Comparison of ENCODE assay signal across 15 cellular contexts in the genomic region with DNA sequence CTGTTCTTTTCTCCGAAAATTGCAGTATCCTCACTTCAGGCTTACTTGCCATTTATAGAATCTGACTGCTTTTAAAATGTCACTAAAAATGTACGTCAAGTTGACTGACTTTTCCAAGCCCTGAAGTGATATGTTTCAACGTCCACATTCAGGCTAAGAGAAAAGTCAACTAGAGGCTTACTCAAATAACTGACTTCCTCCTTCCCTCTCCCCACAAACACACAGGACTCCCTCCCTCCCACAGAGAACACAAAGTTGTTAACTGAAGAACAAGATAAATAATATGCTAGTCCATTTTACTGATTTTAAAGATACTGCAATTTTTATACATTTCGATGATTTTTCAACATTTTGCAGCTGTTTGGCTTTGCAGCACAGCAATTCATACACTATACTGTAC. TPM values are rescaled to one million over a fixed set of nuclear protein-coding genes. Genes with fewer than 3 reads are reported as not detected.
DNase-seq lines count a peak whose midpoint lies in the region; ATAC-seq and TF ChIP-seq lines count a peak whose summit lies in the region.
"Had no signal": no experiment of that assay in that cellular context is flagged by ENCODE, and none has a peak within 500 bp of the region (broad histone marks: within the 10 kb centered on the region; RNA-seq: fewer than 3 reads in every experiment).

No MANE protein-coding gene starts in this region.

- intact Hi-C loops in activated CD4-positive, alpha-beta T cell treated with anti-CD3 and anti-CD28 coated beads, Interleukin-2, amount 10 ng/mL, durations not matched to agents 24 days and 14 days (cut with micrococcal nuclease), result no loop called here

- H3K9me3 Mint-ChIP-seq in activated CD4-positive, alpha-beta T cell treated with anti-CD3 and anti-CD28 coated beads, Interleukin-2, amount 10 ng/mL, durations not matched to agents 24 days and 14 days, result no peaks in the 10 kb centered on the region
- H3K9me3 Mint-ChIP-seq in activated CD8-positive, alpha-beta T cell treated with anti-CD3 and anti-CD28 coated beads, Interleukin-2, amount 10 ng/mL, durations not matched to agents 7 days and 5 days (ENCODE audit: insufficient read depth), result no peaks in the 10 kb centered on the region
- no peaks in the 10 kb centered on the region for H3K9me3 Mint-ChIP-seq in nephron progenitor cell
- H3K9me3 Mint-ChIP-seq: stimulated activated memory B cell treated with anti-CD40 and anti-IgM and Interleukin-4, amounts not matched to agents 10 μg/mL and 1 μg/mL and 100 μg/mL, for 72 hours had no signal

- no peak for ATAC-seq in activated CD8-positive, alpha-beta T cell treated with anti-CD3 and anti-CD28 coated beads, Interleukin-2, amount 10 ng/mL, durations not matched to agents 7 days and 5 days
- ATAC-seq: foreskin keratinocyte; stimulated activated memory B cell treated with anti-CD40 and anti-IgM and Interleukin-4, amounts not matched to agents 10 μg/mL and 1 μg/mL and 100 μg/mL, for 72 hours had no signal

- H3K36me3 Mint-ChIP-seq in activated CD4-positive, alpha-beta T cell treated with anti-CD3 and anti-CD28 coated beads, Interleukin-2, amount 10 ng/mL, durations not matched to agents 24 days and 14 days (ENCODE audit: low read depth), result peaks cover 73% of the 10 kb centered on the region
- H3K36me3 Mint-ChIP-seq in activated CD8-positive, alpha-beta T cell treated with anti-CD3 and anti-CD28 coated beads, Interleukin-2, amount 10 ng/mL, durations not matched to agents 7 days and 5 days (ENCODE audit: low read depth), result peaks cover 66% of the 10 kb centered on the region
- peaks cover 82% of the 10 kb centered on the region for H3K36me3 Mint-ChIP-seq in nephron progenitor cell (ENCODE audit: low read depth)

- POLR2A ChIA-PET in activated CD8-positive, alpha-beta T cell treated with anti-CD3 and anti-CD28 coated beads, Interleukin-2, amount 10 ng/mL, durations not matched to agents 7 days and 5 days (lab: Charles Lee), result no interaction called here

- CTCF ChIA-PET in activated CD8-positive, alpha-beta T cell treated with anti-CD3 and anti-CD28 coated beads, Interleukin-2, amount 10 ng/mL, durations not matched to agents 7 days and 5 days (lab: Charles Lee), result no interaction called here

- H3K27me3 Mint-ChIP-seq in activated CD4-positive, alpha-beta T cell treated with anti-CD3 and anti-CD28 coated beads, Interleukin-2, amount 10 ng/mL, durations not matched to agents 24 days and 14 days, result no peaks in the 10 kb centered on the region
- H3K27me3 Mint-ChIP-seq in activated CD8-positive, alpha-beta T cell treated with anti-CD3 and anti-CD28 coated beads, Interleukin-2, amount 10 ng/mL, durations not matched to agents 7 days and 5 days (ENCODE audit: low read depth), result no peaks in the 10 kb centered on the region
- no peaks in the 10 kb centered on the region for H3K27me3 Mint-ChIP-seq in nephron progenitor cell (ENCODE audit: low read depth, poor library complexity)
- H3K27me3 Mint-ChIP-seq: stimulated activated memory B cell treated with anti-CD40 and anti-IgM and Interleukin-4, amounts not matched to agents 10 μg/mL and 1 μg/mL and 100 μg/mL, for 72 hours had no signal

- H3K4me3 Mint-ChIP-seq in activated CD4-positive, alpha-beta T cell treated with anti-CD3 and anti-CD28 coated beads, Interleukin-2, amount 10 ng/mL, durations not matched to agents 24 days and 14 days, result no peak overlapping the region
- H3K4me3 Mint-ChIP-seq in activated CD8-positive, alpha-beta T cell treated with anti-CD3 and anti-CD28 coated beads, Interleukin-2, amount 10 ng/mL, durations not matched to agents 7 days and 5 days, result no peak overlapping the region
- no peak overlapping the region for H3K4me3 Mint-ChIP-seq in nephron progenitor cell
- H3K4me3 Mint-ChIP-seq: CD14-positive monocyte; stimulated activated memory B cell treated with anti-CD40 and anti-IgM and Interleukin-4, amounts not matched to agents 10 μg/mL and 1 μg/mL and 100 μg/mL, for 72 hours had no signal

- peak overlapping the region; percentile 13 for H3K27ac Mint-ChIP-seq in activated CD4-positive, alpha-beta T cell treated with anti-CD3 and anti-CD28 coated beads, Interleukin-2, amount 10 ng/mL, durations not matched to agents 24 days and 14 days
- H3K27ac Mint-ChIP-seq in activated CD8-positive, alpha-beta T cell treated with anti-CD3 and anti-CD28 coated beads, Interleukin-2, amount 10 ng/mL, durations not matched to agents 7 days and 5 days, result peak overlapping the region; percentile 40
- H3K27ac Mint-ChIP-seq in nephron progenitor cell, result peak overlapping the region; percentile 43
- H3K27ac Mint-ChIP-seq: stimulated activated memory B cell treated with anti-CD40 and anti-IgM and Interleukin-4, amounts not matched to agents 10 μg/mL and 1 μg/mL and 100 μg/mL, for 72 hours had no signal

- H3K4me1 Mint-ChIP-seq in activated CD4-positive, alpha-beta T cell treated with anti-CD3 and anti-CD28 coated beads, Interleukin-2, amount 10 ng/mL, durations not matched to agents 24 days and 14 days, result peaks cover 11% of the 10 kb centered on the region
- H3K4me1 Mint-ChIP-seq in activated CD8-positive, alpha-beta T cell treated with anti-CD3 and anti-CD28 coated beads, Interleukin-2, amount 10 ng/mL, durations not matched to agents 7 days and 5 days (ENCODE audit: low read depth), result peaks cover 15% of the 10 kb centered on the region
- H3K4me1 Mint-ChIP-seq in nephron progenitor cell, result peaks cover 2% of the 10 kb centered on the region

- TF ChIP-seq CTCF in nephron progenitor cell (IDR thresholded peaks at IDR 0.05), result no peak

- DNase-seq in activated CD4-positive, alpha-beta T cell treated with anti-CD3 and anti-CD28 coated beads, Interleukin-2, amount 10 ng/mL, durations not matched to agents 24 days and 14 days, result no peak
- no peak for DNase-seq in activated CD4-positive, alpha-beta T cell treated with anti-CD3 and anti-CD28 coated beads, Interleukin-2, amount 50 U/mL, for 48 hours
- DNase-seq in Kasumi-1 (lab: John Stamatoyannopoulos, UW) (peak; percentile 61 to 64), nephron progenitor cell (no peak), COLO668 (lab: John Stamatoyannopoulos, UW; ENCODE audit: unreplicated experiment) (no peak), NCI-H82 (lab: John Stamatoyannopoulos, UW) (no peak)
- DNase-seq in activated CD8-positive, alpha-beta T cell treated with anti-CD3 and anti-CD28 coated beads, Interleukin-2, amount 10 ng/mL, durations not matched to agents 7 days and 5 days, result no peak
- DNase-seq in central memory CD4-positive, alpha-beta T cell, result no peak
- DNase-seq: foreskin keratinocyte, left ventricle myocardium inferior, NCI-H1092, T-helper 1 cell, trophoblast cell had no signal

RNA-seq across cellular contexts. Expression of gene CDKL2, which starts 13.8 kb away (rescaled TPM):
- total RNA-seq in activated CD4-positive, alpha-beta T cell treated with anti-CD3 and anti-CD28 coated beads, Interleukin-2, amount 10 ng/mL, durations not matched to agents 24 days and 14 days, result 0.36 TPM in 1 of 2 replicates, not detected in the other
- under 1 TPM; 0.45 to 0.60 TPM for total RNA-seq in activated CD8-positive, alpha-beta T cell treated with anti-CD3 and anti-CD28 coated beads, Interleukin-2, amount 10 ng/mL, durations not matched to agents 7 days and 5 days

RNA-seq across cellular contexts. Expression of gene G3BP2, which starts 29.1 kb away (rescaled TPM):
- total RNA-seq in activated CD4-positive, alpha-beta T cell treated with anti-CD3 and anti-CD28 coated beads, Interleukin-2, amount 10 ng/mL, durations not matched to agents 24 days and 14 days, result 135 and 146 TPM in 2 replicates
- 100 to 1,000 TPM; 173 to 178 TPM for total RNA-seq in activated CD8-positive, alpha-beta T cell treated with anti-CD3 and anti-CD28 coated beads, Interleukin-2, amount 10 ng/mL, durations not matched to agents 7 days and 5 days

Comparison
In these comparisons a context has a peak if more than half of its experiments do, and no peak if none do; other contexts are left out.
1. DNase-seq: peak in Kasumi-1 (2 of 2); none in activated CD4-positive, alpha-beta T cell treated with anti-CD3 and anti-CD28 coated beads, Interleukin-2, amount 10 ng/mL, durations not matched to agents 24 days and 14 days (single experiment), activated CD4-positive, alpha-beta T cell treated with anti-CD3 and anti-CD28 coated beads, Interleukin-2, amount 50 U/mL, for 48 hours (0 of 2), activated CD8-positive, alpha-beta T cell treated with anti-CD3 and anti-CD28 coated beads, Interleukin-2, amount 10 ng/mL, durations not matched to agents 7 days and 5 days (single experiment), nephron progenitor cell (single experiment), COLO668 (single experiment), central memory CD4-positive, alpha-beta T cell (single experiment) and NCI-H82 (single experiment).
2. Peak in every context shown above with its lines, with median percentiles within 50 percentile points of each other: H3K27ac Mint-ChIP-seq.